In genomic region chr16:51419768-51420167, GRCh38 we compare ENCODE assay signal across 32 cellular contexts.
"Had no signal": no experiment of that assay in that cellular context is flagged by ENCODE, and none has a peak within 500 bp of the region (broad histone marks: within the 10 kb centered on the region; RNA-seq: fewer than 3 reads in every experiment).

No MANE protein-coding gene starts in this region.

- ATAC-seq: gastroesophageal sphincter; left lung; lower lobe of right lung; mucosa of descending colon; natural killer cell treated with Interleukin-12 subunit alpha and Interleukin-12 subunit beta and Interleukin-15 and Interleukin-18, amount 100 ng/mL, for 72 hours; stimulated activated memory B cell treated with anti-CD40 and anti-IgM and Interleukin-4, amounts not matched to agents 10 μg/mL and 1 μg/mL and 100 μg/mL, for 72 hours; stimulated activated naive CD8-positive, alpha-beta T cell treated with anti-CD3 and anti-CD28 coated beads, Interleukin-15, amount 100 ng/mL, for 72 hours had no signal

- H3K4me1 ChIP-seq: ascending aorta, gastroesophageal sphincter, left lung, lower lobe of right lung, vagina had no signal

- DNase-seq: activated CD4-positive, alpha-beta memory T cell treated with anti-CD3 and anti-CD28 coated beads, Interleukin-2, amount 10 ng/mL, durations not matched to agents 7 days and 5 days; activated CD4-positive, alpha-beta T cell treated with anti-CD3 and anti-CD28 coated beads, Interleukin-2, amount 10 ng/mL, durations not matched to agents 24 days and 14 days; activated CD4-positive, CD25-positive, alpha-beta regulatory T cell treated with anti-CD3 and anti-CD28 coated beads, Interleukin-2, amount 50 U/mL, for 72 hours; activated CD8-positive, alpha-beta memory T cell treated with anti-CD3 and anti-CD28 coated beads, Interleukin-2, amount 50 U/mL, for 48 hours; activated gamma-delta T cell; activated naive CD4-positive, alpha-beta T cell treated with anti-CD3 and anti-CD28 coated beads, Interleukin-2, amount 10 ng/mL, durations not matched to agents 7 days and 5 days; activated naive CD8-positive, alpha-beta T cell treated with anti-CD3 and anti-CD28 coated beads, Interleukin-2, amount 10 ng/mL, durations not matched to agents 7 days and 5 days; activated T-cell treated with anti-CD3 and anti-CD28 coated beads, Interleukin-2, amount 50 U/mL, for 24 hours; central memory CD4-positive, alpha-beta T cell; hippocampal formation; immature natural killer cell; kidney glomerular epithelial cell; left lung; lower lobe of right lung; mucosa of descending colon; retina; stimulated activated CD4-positive, alpha-beta T cell treated with anti-CD3 and anti-CD28 coated beads, Interleukin-1b, Interleukin-23, amount 100 ng/mL, for 48 hours; stimulated activated CD4-positive, alpha-beta T cell treated with anti-CD3 and anti-CD28 coated beads, Interleukin-4, amount 100 ng/mL, for 4 hours; stimulated activated CD8-positive, alpha-beta memory T cell treated with anti-CD3 and anti-CD28 coated beads, Interleukin-4, amount 100 ng/mL, for 48 hours; stimulated activated naive CD8-positive, alpha-beta T cell treated with anti-CD3 and anti-CD28 coated beads, Interleukin-15, amount 100 ng/mL, for 72 hours; T-helper 2 cell had no signal

- H3K27me3 ChIP-seq: ascending aorta, gastroesophageal sphincter, left lung, neutrophil, vagina had no signal

- H3K9me3 ChIP-seq: ascending aorta, gastroesophageal sphincter, left lung, lower lobe of right lung, mucosa of descending colon, neutrophil, vagina had no signal

- H3K9me3 Mint-ChIP-seq: activated CD4-positive, alpha-beta T cell treated with anti-CD3 and anti-CD28 coated beads, Interleukin-2, amount 10 ng/mL, durations not matched to agents 24 days and 14 days; dendritic cell treated with granulocyte-macrophage colony-stimulating factor and Interleukin-4, amounts not matched to agents 40 ng/mL and 50 ng/mL, for 4 days; type B pancreatic cell had no signal

- H3K27ac ChIP-seq: ascending aorta, epithelial cell of prostate, gastroesophageal sphincter, left lung, lower lobe of right lung, neutrophil, vagina had no signal

- H3K27ac Mint-ChIP-seq: activated CD4-positive, alpha-beta memory T cell treated with anti-CD3 and anti-CD28 coated beads, Interleukin-2, amount 10 ng/mL, durations not matched to agents 7 days and 5 days; activated CD4-positive, alpha-beta T cell treated with anti-CD3 and anti-CD28 coated beads, Interleukin-2, amount 10 ng/mL, durations not matched to agents 24 days and 14 days; activated naive CD4-positive, alpha-beta T cell treated with anti-CD3 and anti-CD28 coated beads, Interleukin-2, amount 10 ng/mL, durations not matched to agents 7 days and 5 days; activated naive CD8-positive, alpha-beta T cell treated with anti-CD3 and anti-CD28 coated beads, Interleukin-2, amount 10 ng/mL, durations not matched to agents 7 days and 5 days; activated T-cell treated with anti-CD3 and anti-CD28 coated beads, Interleukin-2, amount 50 U/mL, for 24 hours; dendritic cell treated with granulocyte-macrophage colony-stimulating factor and Interleukin-4, amounts not matched to agents 40 ng/mL and 50 ng/mL, for 4 days; immature natural killer cell; natural killer cell treated with Interleukin-12 subunit alpha and Interleukin-12 subunit beta and Interleukin-15 and Interleukin-18, amount 100 ng/mL, for 72 hours; progenitor cell of endocrine pancreas; stimulated activated memory B cell treated with anti-CD40 and anti-IgM and Interleukin-4, amounts not matched to agents 10 μg/mL and 1 μg/mL and 100 μg/mL, for 72 hours; stimulated activated naive CD8-positive, alpha-beta T cell treated with anti-CD3 and anti-CD28 coated beads, Interleukin-15, amount 100 ng/mL, for 72 hours; type B pancreatic cell had no signal

- H3K4me3 Mint-ChIP-seq: activated CD4-positive, alpha-beta memory T cell treated with anti-CD3 and anti-CD28 coated beads, Interleukin-2, amount 10 ng/mL, durations not matched to agents 7 days and 5 days; activated CD4-positive, alpha-beta T cell treated with anti-CD3 and anti-CD28 coated beads, Interleukin-2, amount 10 ng/mL, durations not matched to agents 24 days and 14 days; activated naive CD4-positive, alpha-beta T cell treated with anti-CD3 and anti-CD28 coated beads, Interleukin-2, amount 10 ng/mL, durations not matched to agents 7 days and 5 days; activated naive CD8-positive, alpha-beta T cell treated with anti-CD3 and anti-CD28 coated beads, Interleukin-2, amount 10 ng/mL, durations not matched to agents 7 days and 5 days; activated T-cell treated with anti-CD3 and anti-CD28 coated beads, Interleukin-2, amount 50 U/mL, for 24 hours; dendritic cell treated with granulocyte-macrophage colony-stimulating factor and Interleukin-4, amounts not matched to agents 40 ng/mL and 50 ng/mL, for 4 days; immature natural killer cell; natural killer cell treated with Interleukin-12 subunit alpha and Interleukin-12 subunit beta and Interleukin-15 and Interleukin-18, amount 100 ng/mL, for 72 hours; stimulated activated memory B cell treated with anti-CD40 and anti-IgM and Interleukin-4, amounts not matched to agents 10 μg/mL and 1 μg/mL and 100 μg/mL, for 72 hours; stimulated activated naive CD8-positive, alpha-beta T cell treated with anti-CD3 and anti-CD28 coated beads, Interleukin-15, amount 100 ng/mL, for 72 hours; type B pancreatic cell had no signal

- H3K36me3 ChIP-seq: ascending aorta, gastroesophageal sphincter, left lung, lower lobe of right lung, neutrophil, vagina had no signal

- H3K4me3 ChIP-seq: ascending aorta, gastroesophageal sphincter, left lung, lower lobe of right lung, mucosa of descending colon, smooth muscle cell, vagina had no signal

- H3K36me3 Mint-ChIP-seq: activated naive CD4-positive, alpha-beta T cell treated with anti-CD3 and anti-CD28 coated beads, Interleukin-2, amount 10 ng/mL, durations not matched to agents 7 days and 5 days; activated naive CD8-positive, alpha-beta T cell treated with anti-CD3 and anti-CD28 coated beads, Interleukin-2, amount 10 ng/mL, durations not matched to agents 7 days and 5 days; immature natural killer cell; natural killer cell treated with Interleukin-12 subunit alpha and Interleukin-12 subunit beta and Interleukin-15 and Interleukin-18, amount 100 ng/mL, for 72 hours; stimulated activated memory B cell treated with anti-CD40 and anti-IgM and Interleukin-4, amounts not matched to agents 10 μg/mL and 1 μg/mL and 100 μg/mL, for 72 hours; type B pancreatic cell had no signal

- H3K4me1 Mint-ChIP-seq: activated CD4-positive, alpha-beta memory T cell treated with anti-CD3 and anti-CD28 coated beads, Interleukin-2, amount 10 ng/mL, durations not matched to agents 7 days and 5 days; activated CD4-positive, alpha-beta T cell treated with anti-CD3 and anti-CD28 coated beads, Interleukin-2, amount 10 ng/mL, durations not matched to agents 24 days and 14 days; activated naive CD4-positive, alpha-beta T cell treated with anti-CD3 and anti-CD28 coated beads, Interleukin-2, amount 10 ng/mL, durations not matched to agents 7 days and 5 days; activated naive CD8-positive, alpha-beta T cell treated with anti-CD3 and anti-CD28 coated beads, Interleukin-2, amount 10 ng/mL, durations not matched to agents 7 days and 5 days; immature natural killer cell; stimulated activated memory B cell treated with anti-CD40 and anti-IgM and Interleukin-4, amounts not matched to agents 10 μg/mL and 1 μg/mL and 100 μg/mL, for 72 hours; stimulated activated naive CD8-positive, alpha-beta T cell treated with anti-CD3 and anti-CD28 coated beads, Interleukin-15, amount 100 ng/mL, for 72 hours had no signal

- H3K4me2 ChIP-seq: smooth muscle cell had no signal

- H3K27me3 Mint-ChIP-seq: activated CD4-positive, alpha-beta memory T cell treated with anti-CD3 and anti-CD28 coated beads, Interleukin-2, amount 10 ng/mL, durations not matched to agents 7 days and 5 days; activated CD4-positive, alpha-beta T cell treated with anti-CD3 and anti-CD28 coated beads, Interleukin-2, amount 10 ng/mL, durations not matched to agents 24 days and 14 days; activated naive CD4-positive, alpha-beta T cell treated with anti-CD3 and anti-CD28 coated beads, Interleukin-2, amount 10 ng/mL, durations not matched to agents 7 days and 5 days; activated naive CD8-positive, alpha-beta T cell treated with anti-CD3 and anti-CD28 coated beads, Interleukin-2, amount 10 ng/mL, durations not matched to agents 7 days and 5 days; activated T-cell treated with anti-CD3 and anti-CD28 coated beads, Interleukin-2, amount 50 U/mL, for 24 hours; dendritic cell treated with granulocyte-macrophage colony-stimulating factor and Interleukin-4, amounts not matched to agents 40 ng/mL and 50 ng/mL, for 4 days; natural killer cell treated with Interleukin-12 subunit alpha and Interleukin-12 subunit beta and Interleukin-15 and Interleukin-18, amount 100 ng/mL, for 72 hours; stimulated activated memory B cell treated with anti-CD40 and anti-IgM and Interleukin-4, amounts not matched to agents 10 μg/mL and 1 μg/mL and 100 μg/mL, for 72 hours; stimulated activated naive CD8-positive, alpha-beta T cell treated with anti-CD3 and anti-CD28 coated beads, Interleukin-15, amount 100 ng/mL, for 72 hours had no signal
